ENCODE assay signal across 25 cellular contexts in genomic region chr11:14182833-14183340, GRCh38.
"Had no signal": no experiment of that assay in that cellular context is flagged by ENCODE, and none has a peak within 500 bp of the region (broad histone marks: within the 10 kb centered on the region; RNA-seq: fewer than 3 reads in every experiment).

No MANE protein-coding gene starts in this region.

- DNase-seq: colonic mucosa; cortex of kidney; effector CD8-positive, alpha-beta T cell; effector memory CD8-positive, alpha-beta T cell; endodermal cell; erythroblast; foreskin keratinocyte; heart left ventricle; hypothalamus; immature natural killer cell; islet precursor cell; kidney; kidney glomerular epithelial cell; left colon; left ventricle myocardium superior; lower lobe of right lung; mesenchymal stem cell; mucosa of descending colon; naive B cell; naive thymus-derived CD8-positive, alpha-beta T cell had no signal

- H3K9me3 ChIP-seq: colonic mucosa, gastroesophageal sphincter, heart left ventricle, lower lobe of right lung, mucosa of descending colon had no signal

- H3K4me1 ChIP-seq: colonic mucosa, foreskin keratinocyte, lower lobe of right lung had no signal

- H3K27me3 ChIP-seq: colonic mucosa, gastroesophageal sphincter, heart left ventricle, hepatocyte had no signal

- H3K4me3 ChIP-seq: colonic mucosa, gastroesophageal sphincter, heart left ventricle, hepatocyte, lower lobe of right lung, mucosa of descending colon had no signal

- H3K36me3 ChIP-seq: colonic mucosa, gastroesophageal sphincter, heart left ventricle, lower lobe of right lung had no signal

- H2AFZ ChIP-seq: hepatocyte had no signal

- H3K79me2 ChIP-seq: hepatocyte had no signal

- H3K27ac ChIP-seq: colonic mucosa, epithelial cell of prostate, foreskin keratinocyte, gastroesophageal sphincter, heart left ventricle, hepatocyte, lower lobe of right lung had no signal

- ATAC-seq: effector memory CD8-positive, alpha-beta T cell; esophagus mucosa; foreskin keratinocyte; gastroesophageal sphincter; heart left ventricle; left colon; left lobe of liver; left ventricle myocardium superior; lower lobe of right lung; mucosa of descending colon; naive thymus-derived CD8-positive, alpha-beta T cell had no signal

- H3K4me2 ChIP-seq: hepatocyte had no signal
